In genomic region chr16:23119570-23119969, GRCh38 we compare ENCODE assay signal across 16 cellular contexts. TPM values are rescaled to one million over a fixed set of nuclear protein-coding genes. Genes with fewer than 3 reads are reported as not detected.
A peak's percentile ranks its signal among the peaks of the same experiment; 100 is the strongest.
DNase-seq lines count a peak whose midpoint lies in the region; ATAC-seq and TF ChIP-seq lines count a peak whose summit lies in the region.
"Had no signal": no experiment of that assay in that cellular context is flagged by ENCODE, and none has a peak within 500 bp of the region (broad histone marks: within the 10 kb centered on the region; RNA-seq: fewer than 3 reads in every experiment).

No MANE protein-coding gene starts in this region.

- DNase-seq in DMS 273 treated with DMSO at 0.1 percent for 48 hours (lab: John Stamatoyannopoulos, UW) (peak; percentile 55), RWPE2 (ENCODE audit: low spot score) (no peak), esophagus squamous epithelium (lab: John Stamatoyannopoulos, UW) (no peak), osteoblast (ENCODE audit: insufficient read length, low spot score, missing footprints) (no peak), NCI-H1105 (lab: John Stamatoyannopoulos, UW) (no peak)
- DNase-seq in activated CD4-positive, alpha-beta T cell treated with anti-CD3 and anti-CD28 coated beads, Interleukin-2, amount 50 U/mL, for 1 hour = no peak
- DNase-seq: activated CD4-positive, CD25-positive, alpha-beta regulatory T cell treated with anti-CD3 and anti-CD28 coated beads, Interleukin-2, amount 50 U/mL, for 72 hours; DMS79 treated with DMSO at 0.1 percent for 48 hours; effector memory CD4-positive, alpha-beta T cell; stimulated activated CD4-positive, alpha-beta T cell treated with anti-CD3 and anti-CD28 coated beads, Interleukin-2, amount 100 ng/mL, for 48 hours; stimulated activated naive B cell treated with anti-CD40 and anti-IgM and Interleukin-4, amounts not matched to agents 10 μg/mL and 1 μg/mL and 100 μg/mL, for 72 hours had no signal

- WGBS in esophagus squamous epithelium, 2 donors = 18 to 32% methylated on average over 2 of the region's 2 CpGs

- no peaks in the 10 kb centered on the region for H3K9me3 ChIP-seq in RWPE2 (ENCODE audit: severe bottlenecking)
- H3K9me3 ChIP-seq in esophagus squamous epithelium = no peaks in the 10 kb centered on the region
- H3K9me3 ChIP-seq in osteoblast (ENCODE audit: low read depth, low read length) = no peaks in the 10 kb centered on the region

- peak overlapping the region; percentile 17 for H3K4me2 ChIP-seq in osteoblast (ENCODE audit: insufficient read depth, low read length)
- H3K4me2 ChIP-seq: GM23338 had no signal

- peaks cover 11% of the 10 kb centered on the region; the same call in 1 of the 2 replicates for H3K36me3 ChIP-seq in RWPE2 (ENCODE audit: low read depth)
- no peaks in the 10 kb centered on the region for H3K36me3 ChIP-seq in esophagus squamous epithelium
- no peaks in the 10 kb centered on the region for H3K36me3 ChIP-seq in osteoblast (ENCODE audit: insufficient read depth, low read length)

- H2AFZ ChIP-seq in osteoblast (ENCODE audit: low read length) = no peak overlapping the region
- H2AFZ ChIP-seq: GM23338 had no signal

- H3K4me3 ChIP-seq in RWPE2 (ENCODE audit: severe bottlenecking) (no peak overlapping the region), esophagus squamous epithelium (no peak overlapping the region), osteoblast (ENCODE audit: insufficient read depth, low read length) (no peak overlapping the region)
- H3K4me3 ChIP-seq: BLaER1, GM23338 had no signal

- intact Hi-C loops in esophagus squamous epithelium (cut with DNase I) = no loop called here

- H4K20me1 ChIP-seq in osteoblast (ENCODE audit: insufficient read depth, low read length) = peaks cover 5% of the 10 kb centered on the region

- ATAC-seq in RWPE2 (ENCODE audit: low read depth) = peak; percentile 71
- no peak for ATAC-seq in GM18861 (IDR thresholded peaks at IDR 0.05; ENCODE audit: unreplicated experiment)
- no peak for ATAC-seq in GM18868 (IDR thresholded peaks at IDR 0.05; ENCODE audit: unreplicated experiment)
- ATAC-seq: stimulated activated naive B cell treated with anti-CD40 and anti-IgM and Interleukin-4, amounts not matched to agents 10 μg/mL and 1 μg/mL and 100 μg/mL, for 72 hours had no signal

- TF ChIP-seq CTCF in RWPE2 (IDR thresholded peaks at IDR 0.05; ENCODE audit: poor library complexity, severe bottlenecking) = no peak
- TF ChIP-seq CTCF in esophagus squamous epithelium (IDR thresholded peaks at IDR 0.05) = no peak
- TF ChIP-seq CTCF in osteoblast (IDR thresholded peaks at IDR 0.05; ENCODE audit: extremely low read depth, low read depth, low read length) = no peak

- H3K27me3 ChIP-seq in RWPE2 (ENCODE audit: insufficient read depth, poor library complexity, severe bottlenecking) (no peaks in the 10 kb centered on the region), esophagus squamous epithelium (no peaks in the 10 kb centered on the region), osteoblast (ENCODE audit: insufficient read depth, low read length) (no peaks in the 10 kb centered on the region)
- H3K27me3 ChIP-seq: BLaER1 had no signal

- peaks cover 75% of the 10 kb centered on the region for H3K79me2 ChIP-seq in osteoblast (ENCODE audit: insufficient read depth, low read length)

- H3K4me1 ChIP-seq in RWPE2 (ENCODE audit: insufficient read depth, poor library complexity, severe bottlenecking) = peaks cover 68% of the 10 kb centered on the region
- peaks cover 8 to 92% (median 37%) of the 10 kb centered on the region in 3 donors for H3K4me1 ChIP-seq in esophagus squamous epithelium
- peaks cover 24% of the 10 kb centered on the region for H3K4me1 ChIP-seq in osteoblast (ENCODE audit: insufficient read depth, low read length)

- peak overlapping the region; percentile 61 for H3K27ac ChIP-seq in RWPE2 (ENCODE audit: poor library complexity, severe bottlenecking)
- H3K27ac ChIP-seq in esophagus squamous epithelium = peak overlapping the region; percentile 63 to 80 (median 78)
- H3K27ac ChIP-seq in osteoblast (ENCODE audit: low read depth, low read length) = no peak overlapping the region
- H3K27ac ChIP-seq: BLaER1, HL-60 had no signal

- no peak for TF ChIP-seq POLR2A in esophagus squamous epithelium (IDR thresholded peaks at IDR 0.05)

RNA-seq across cellular contexts. Expression of gene USP31, which starts 29.7 kb away (rescaled TPM):
- total RNA-seq in esophagus squamous epithelium (10 to 100 TPM in 2 of 4 donors, 1 to 10 TPM in 2; 7.8 to 29.9 (median 11.0) TPM), osteoblast (6.2 and 7.4 TPM in 2 replicates)
